In genomic region chr19:10751109-10751972, GRCh38 we compare ENCODE assay signal across 8 cellular contexts. TPM values are rescaled to one million over a fixed set of nuclear protein-coding genes. Genes with fewer than 3 reads are reported as not detected.
A peak's percentile ranks its signal among the peaks of the same experiment; 100 is the strongest.
DNase-seq lines count a peak whose midpoint lies in the region; ATAC-seq and TF ChIP-seq lines count a peak whose summit lies in the region.

No MANE protein-coding gene starts in this region.

- ATAC-seq in body of pancreas (peak; percentile 34), lower lobe of right lung (peak; percentile 78 to 81), thoracic aorta (ENCODE audit: insufficient number of reproducible peaks, low FRiP score, low read depth) (no peak), GM18505 (IDR thresholded peaks at IDR 0.05; ENCODE audit: unreplicated experiment) (no peak), GM21526 (IDR thresholded peaks at IDR 0.05; ENCODE audit: low FRiP score, unreplicated experiment) (no peak)

- WGBS in body of pancreas, 2 donors = 43 to 54% methylated on average over 20 to 21 of the region's 21 CpGs

- intact Hi-C loops in body of pancreas (cut with DNase I) (no loop called here), lower lobe of right lung (cut with DNase I) (no loop called here)

- TF ChIP-seq POLR2A in body of pancreas (IDR thresholded peaks at IDR 0.05) (peak in 2 of 3 donors; percentile 60 to 66), GM18505 (IDR thresholded peaks at IDR 0.05; ENCODE audit: borderline replicate concordance, extremely low read depth, insufficient read depth, insufficient read length) (no peak)

- TF ChIP-seq CTCF in body of pancreas (IDR thresholded peaks at IDR 0.05) (no peak), lower lobe of right lung (IDR thresholded peaks at IDR 0.05) (no peak), thoracic aorta (IDR thresholded peaks at IDR 0.05) (no peak)

- peak overlapping the region; percentile 26 to 91 (median 88) for H3K27ac ChIP-seq in body of pancreas
- H3K27ac ChIP-seq in lower lobe of right lung = peak overlapping the region; percentile 87
- peak overlapping the region; percentile 8 to 71 for H3K27ac ChIP-seq in thoracic aorta

- no peak overlapping the region for H3K4me3 ChIP-seq in body of pancreas
- H3K4me3 ChIP-seq in lower lobe of right lung = peak overlapping the region; percentile 17
- H3K4me3 ChIP-seq in thoracic aorta = peak overlapping the region; percentile 6

- no peaks in the 10 kb centered on the region for H3K9me3 ChIP-seq in body of pancreas
- H3K9me3 ChIP-seq in lower lobe of right lung = no peaks in the 10 kb centered on the region
- H3K9me3 ChIP-seq in thoracic aorta = no peaks in the 10 kb centered on the region

- H3K36me3 ChIP-seq in body of pancreas (replicated peaks in 1 of 2; ENCODE audit: insufficient read depth in 1 of 2, low read depth in 2 of 2) = no peaks in the 10 kb centered on the region
- H3K36me3 ChIP-seq in lower lobe of right lung = no peaks in the 10 kb centered on the region
- no peaks in the 10 kb centered on the region for H3K36me3 ChIP-seq in thoracic aorta

- no peaks in the 10 kb centered on the region for H3K27me3 ChIP-seq in body of pancreas
- H3K27me3 ChIP-seq in lower lobe of right lung (ENCODE audit: low read depth) = no peaks in the 10 kb centered on the region
- no peaks in the 10 kb centered on the region for H3K27me3 ChIP-seq in thoracic aorta (replicated peaks; ENCODE audit: insufficient read depth)

- DNase-seq in NOMO-1 (lab: John Stamatoyannopoulos, UW; ENCODE audit: unreplicated experiment in 2 of 2) (peak; percentile 9 to 62), NOMO-1 treated with dmso at 0.1 percent for 144 hours (lab: John Stamatoyannopoulos, UW; ENCODE audit: unreplicated experiment) (no peak), body of pancreas (peak; percentile 35 to 75 (median 52)), lower lobe of right lung (peak; percentile 81), thoracic aorta (ENCODE audit: low spot score) (no peak), NCI-H345 (lab: John Stamatoyannopoulos, UW) (no peak)

- H3K4me1 ChIP-seq in body of pancreas = peaks cover 63% of the 10 kb centered on the region
- peaks cover 88% of the 10 kb centered on the region for H3K4me1 ChIP-seq in lower lobe of right lung
- H3K4me1 ChIP-seq in thoracic aorta (ENCODE audit: control insufficient read depth in 1 of 2, low read depth in 2 of 2) = peaks cover 19 to 45% of the 10 kb centered on the region in 2 donors

RNA-seq across cellular contexts. Expression of gene DNM2, which starts 33.5 kb away (rescaled TPM):
- total RNA-seq in body of pancreas (100 to 1,000 TPM in 1 of 2 donors, 10 to 100 TPM in 1; 98.6 to 158 TPM), lower lobe of right lung (282 TPM), thoracic aorta (100 to 1,000 TPM; 153 to 195 TPM)

RNA-seq across cellular contexts. Expression of gene QTRT1, which starts 50.1 kb away (rescaled TPM):
- total RNA-seq in body of pancreas = 10 to 100 TPM; 71.6 to 89.7 TPM
- 29.7 TPM for total RNA-seq in lower lobe of right lung
- 10 to 100 TPM; 23.9 to 41.3 TPM for total RNA-seq in thoracic aorta

Comparison
In these comparisons a context has a peak if more than half of its experiments do, and no peak if none do; other contexts are left out.
1. DNase-seq: peak in NOMO-1 (2 of 2), body of pancreas (4 of 4) and lower lobe of right lung (single experiment); none in NOMO-1 treated with dmso at 0.1 percent for 144 hours (single experiment), thoracic aorta (single experiment) and NCI-H345 (single experiment).
2. ATAC-seq: peak in body of pancreas (single experiment) and lower lobe of right lung (2 of 2); none in thoracic aorta (single experiment), GM18505 (single experiment) and GM21526 (single experiment).
3. H3K4me3 ChIP-seq: peak in lower lobe of right lung (single experiment) and thoracic aorta (single experiment); none in body of pancreas (0 of 2).
4. Peak in every context shown above with its lines, with median percentiles within 50 percentile points of each other: H3K27ac ChIP-seq.